39 cellular contexts compared by ENCODE assay signal in genomic region chr13:112397108-112397507, GRCh38. TPM values are rescaled to one million over a fixed set of nuclear protein-coding genes. Genes with fewer than 3 reads are reported as not detected.
"Had no signal": no experiment of that assay in that cellular context is flagged by ENCODE, and none has a peak within 500 bp of the region (broad histone marks: within the 10 kb centered on the region; RNA-seq: fewer than 3 reads in every experiment).

No MANE protein-coding gene starts in this region.

- DNase-seq: Karpas-422, Kasumi-1, MG63, MM.1S, MV-4-11, NCI-H1048, NCI-H1092, NCI-H1092 treated with DMSO at 0.1 percent for 48 hours, NCI-H1105, NCI-H1105 treated with DMSO at 0.1 percent for 48 hours, NCI-H1417, NCI-H1417 treated with DMSO at 0.1 percent for 48 hours, NCI-H1436, NCI-H1436 treated with DMSO at 0.1 percent for 48 hours, NCI-H146, NCI-H1694, NCI-H1694 treated with DMSO at 0.1 percent for 48 hours, NCI-H187, NCI-H187 treated with DMSO at 0.1 percent for 48 hours, NCI-H1930, NCI-H2029, NCI-H2029 treated with DMSO at 0.1 percent for 48 hours, NCI-H2081, NCI-H2081 treated with DMSO at 0.1 percent for 48 hours, NCI-H2107, NCI-H2171, NCI-H2171 treated with DMSO at 0.1 percent for 48 hours, NCI-H2227 treated with DMSO at 0.1 percent for 48 hours, NCI-H226, NCI-H345, NCI-H446, NCI-H446 treated with DMSO at 0.1 percent for 48 hours, NCI-H510A, NCI-H510A treated with DMSO at 0.1 percent for 48 hours had no signal

- H3K27ac ChIP-seq: KMS-11 had no signal

- H3K4me3 ChIP-seq: MG63 had no signal

- H3K9me3 ChIP-seq: MG63 had no signal

- H3K27me3 ChIP-seq: MG63 had no signal

- H3K4me2 ChIP-seq: KMS-11 had no signal

- H3K36me3 ChIP-seq: MG63 had no signal

- H3K9ac ChIP-seq: KMS-11 had no signal

RNA-seq across cellular contexts. Expression of gene SPACA7, which starts 21.0 kb away (rescaled TPM):
- total RNA-seq: LHCN-M2, M059J, MCF 10A, NCI-H460 had no signal
